Comparison of ENCODE assay signal across 2 cellular contexts in the genomic region with DNA sequence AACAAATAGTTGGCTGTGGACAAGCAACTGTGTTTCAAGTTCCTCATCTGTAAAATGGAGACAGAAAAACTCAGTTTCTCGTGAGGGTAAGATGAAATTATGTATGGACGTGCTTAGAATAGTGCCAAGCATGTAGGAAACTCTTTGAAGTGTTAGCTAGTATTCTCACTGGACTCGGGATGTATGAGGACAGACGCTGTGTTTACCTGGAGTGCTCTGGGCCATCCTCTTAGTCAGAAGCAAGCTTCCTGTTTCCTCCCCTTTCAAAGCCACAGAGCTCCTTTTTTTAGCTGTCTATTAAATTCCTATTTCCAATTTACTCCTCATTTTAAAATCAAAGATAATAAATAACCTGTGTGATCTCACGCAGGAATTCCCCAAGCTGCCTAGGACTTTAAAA.
TF ChIP-seq lines count a peak whose summit lies in the region.

No MANE protein-coding gene starts in this region.

TF ChIP-seq in HEK293T, 16 proteins besides CTCF, POLR2A, EP300 and RAD21 (continued from another document):
- TF ChIP-seq, protein P1, sequence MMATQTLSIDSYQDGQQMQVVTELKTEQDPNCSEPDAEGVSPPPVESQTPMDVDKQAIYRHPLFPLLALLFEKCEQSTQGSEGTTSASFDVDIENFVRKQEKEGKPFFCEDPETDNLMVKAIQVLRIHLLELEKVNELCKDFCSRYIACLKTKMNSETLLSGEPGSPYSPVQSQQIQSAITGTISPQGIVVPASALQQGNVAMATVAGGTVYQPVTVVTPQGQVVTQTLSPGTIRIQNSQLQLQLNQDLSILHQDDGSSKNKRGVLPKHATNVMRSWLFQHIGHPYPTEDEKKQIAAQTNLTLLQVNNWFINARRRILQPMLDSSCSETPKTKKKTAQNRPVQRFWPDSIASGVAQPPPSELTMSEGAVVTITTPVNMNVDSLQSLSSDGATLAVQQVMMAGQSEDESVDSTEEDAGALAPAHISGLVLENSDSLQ (IDR thresholded peaks at IDR 0.05) = no peak
- TF ChIP-seq ZNF384 (IDR thresholded peaks at IDR 0.05) = no peak

TF ChIP-seq in SK-N-SH treated with all-trans-retinoic acid at 6 μM for 48 hours, 23 proteins besides CTCF, POLR2A, EP300 and RAD21 (continued from another document):
- TF ChIP-seq TOX (CRISPR knock-in tag; IDR thresholded peaks at IDR 0.05; ENCODE audit: borderline replicate concordance) (no peak), ZC3H10 (CRISPR knock-in tag; IDR thresholded peaks at IDR 0.05) (no peak), ZNF8 (CRISPR knock-in tag; IDR thresholded peaks at IDR 0.05) (no peak), CREB5 (CRISPR knock-in tag; IDR thresholded peaks at IDR 0.05; ENCODE audit: low read depth) (no peak), CSRNP3 (CRISPR knock-in tag; IDR thresholded peaks at IDR 0.05) (no peak), ZNF565 (CRISPR knock-in tag; conservative IDR thresholded peaks at IDR 0.05; ENCODE audit: low read depth) (no peak), ZFP3 (CRISPR knock-in tag; IDR thresholded peaks at IDR 0.05) (no peak)
